In the genomic region with DNA sequence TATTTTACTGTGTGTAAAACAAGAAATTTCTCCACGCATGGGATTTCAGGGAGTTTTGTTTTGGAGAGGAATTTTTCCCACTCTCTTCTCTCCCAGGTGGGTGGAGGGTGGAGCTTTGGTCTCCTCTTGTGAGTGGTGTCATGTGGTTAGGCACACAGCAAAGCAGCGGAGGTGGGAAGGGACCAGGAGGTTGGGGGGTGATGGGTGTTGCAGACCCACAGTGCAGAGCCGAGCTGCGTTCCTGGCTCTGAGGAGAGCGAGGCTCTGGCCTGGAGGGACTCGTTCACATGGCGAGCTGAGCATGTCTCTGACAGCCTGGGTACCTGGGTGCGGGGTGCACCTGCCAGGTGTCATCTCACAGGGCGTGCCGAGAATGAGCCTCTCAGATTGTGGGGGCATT, we compare ENCODE assay signal across 1 cellular context.
TF ChIP-seq lines count a peak whose summit lies in the region.

No MANE protein-coding gene starts in this region.

TF ChIP-seq in H1, 55 proteins besides CTCF, POLR2A, EP300 and RAD21:
- TF ChIP-seq, protein P1, sequence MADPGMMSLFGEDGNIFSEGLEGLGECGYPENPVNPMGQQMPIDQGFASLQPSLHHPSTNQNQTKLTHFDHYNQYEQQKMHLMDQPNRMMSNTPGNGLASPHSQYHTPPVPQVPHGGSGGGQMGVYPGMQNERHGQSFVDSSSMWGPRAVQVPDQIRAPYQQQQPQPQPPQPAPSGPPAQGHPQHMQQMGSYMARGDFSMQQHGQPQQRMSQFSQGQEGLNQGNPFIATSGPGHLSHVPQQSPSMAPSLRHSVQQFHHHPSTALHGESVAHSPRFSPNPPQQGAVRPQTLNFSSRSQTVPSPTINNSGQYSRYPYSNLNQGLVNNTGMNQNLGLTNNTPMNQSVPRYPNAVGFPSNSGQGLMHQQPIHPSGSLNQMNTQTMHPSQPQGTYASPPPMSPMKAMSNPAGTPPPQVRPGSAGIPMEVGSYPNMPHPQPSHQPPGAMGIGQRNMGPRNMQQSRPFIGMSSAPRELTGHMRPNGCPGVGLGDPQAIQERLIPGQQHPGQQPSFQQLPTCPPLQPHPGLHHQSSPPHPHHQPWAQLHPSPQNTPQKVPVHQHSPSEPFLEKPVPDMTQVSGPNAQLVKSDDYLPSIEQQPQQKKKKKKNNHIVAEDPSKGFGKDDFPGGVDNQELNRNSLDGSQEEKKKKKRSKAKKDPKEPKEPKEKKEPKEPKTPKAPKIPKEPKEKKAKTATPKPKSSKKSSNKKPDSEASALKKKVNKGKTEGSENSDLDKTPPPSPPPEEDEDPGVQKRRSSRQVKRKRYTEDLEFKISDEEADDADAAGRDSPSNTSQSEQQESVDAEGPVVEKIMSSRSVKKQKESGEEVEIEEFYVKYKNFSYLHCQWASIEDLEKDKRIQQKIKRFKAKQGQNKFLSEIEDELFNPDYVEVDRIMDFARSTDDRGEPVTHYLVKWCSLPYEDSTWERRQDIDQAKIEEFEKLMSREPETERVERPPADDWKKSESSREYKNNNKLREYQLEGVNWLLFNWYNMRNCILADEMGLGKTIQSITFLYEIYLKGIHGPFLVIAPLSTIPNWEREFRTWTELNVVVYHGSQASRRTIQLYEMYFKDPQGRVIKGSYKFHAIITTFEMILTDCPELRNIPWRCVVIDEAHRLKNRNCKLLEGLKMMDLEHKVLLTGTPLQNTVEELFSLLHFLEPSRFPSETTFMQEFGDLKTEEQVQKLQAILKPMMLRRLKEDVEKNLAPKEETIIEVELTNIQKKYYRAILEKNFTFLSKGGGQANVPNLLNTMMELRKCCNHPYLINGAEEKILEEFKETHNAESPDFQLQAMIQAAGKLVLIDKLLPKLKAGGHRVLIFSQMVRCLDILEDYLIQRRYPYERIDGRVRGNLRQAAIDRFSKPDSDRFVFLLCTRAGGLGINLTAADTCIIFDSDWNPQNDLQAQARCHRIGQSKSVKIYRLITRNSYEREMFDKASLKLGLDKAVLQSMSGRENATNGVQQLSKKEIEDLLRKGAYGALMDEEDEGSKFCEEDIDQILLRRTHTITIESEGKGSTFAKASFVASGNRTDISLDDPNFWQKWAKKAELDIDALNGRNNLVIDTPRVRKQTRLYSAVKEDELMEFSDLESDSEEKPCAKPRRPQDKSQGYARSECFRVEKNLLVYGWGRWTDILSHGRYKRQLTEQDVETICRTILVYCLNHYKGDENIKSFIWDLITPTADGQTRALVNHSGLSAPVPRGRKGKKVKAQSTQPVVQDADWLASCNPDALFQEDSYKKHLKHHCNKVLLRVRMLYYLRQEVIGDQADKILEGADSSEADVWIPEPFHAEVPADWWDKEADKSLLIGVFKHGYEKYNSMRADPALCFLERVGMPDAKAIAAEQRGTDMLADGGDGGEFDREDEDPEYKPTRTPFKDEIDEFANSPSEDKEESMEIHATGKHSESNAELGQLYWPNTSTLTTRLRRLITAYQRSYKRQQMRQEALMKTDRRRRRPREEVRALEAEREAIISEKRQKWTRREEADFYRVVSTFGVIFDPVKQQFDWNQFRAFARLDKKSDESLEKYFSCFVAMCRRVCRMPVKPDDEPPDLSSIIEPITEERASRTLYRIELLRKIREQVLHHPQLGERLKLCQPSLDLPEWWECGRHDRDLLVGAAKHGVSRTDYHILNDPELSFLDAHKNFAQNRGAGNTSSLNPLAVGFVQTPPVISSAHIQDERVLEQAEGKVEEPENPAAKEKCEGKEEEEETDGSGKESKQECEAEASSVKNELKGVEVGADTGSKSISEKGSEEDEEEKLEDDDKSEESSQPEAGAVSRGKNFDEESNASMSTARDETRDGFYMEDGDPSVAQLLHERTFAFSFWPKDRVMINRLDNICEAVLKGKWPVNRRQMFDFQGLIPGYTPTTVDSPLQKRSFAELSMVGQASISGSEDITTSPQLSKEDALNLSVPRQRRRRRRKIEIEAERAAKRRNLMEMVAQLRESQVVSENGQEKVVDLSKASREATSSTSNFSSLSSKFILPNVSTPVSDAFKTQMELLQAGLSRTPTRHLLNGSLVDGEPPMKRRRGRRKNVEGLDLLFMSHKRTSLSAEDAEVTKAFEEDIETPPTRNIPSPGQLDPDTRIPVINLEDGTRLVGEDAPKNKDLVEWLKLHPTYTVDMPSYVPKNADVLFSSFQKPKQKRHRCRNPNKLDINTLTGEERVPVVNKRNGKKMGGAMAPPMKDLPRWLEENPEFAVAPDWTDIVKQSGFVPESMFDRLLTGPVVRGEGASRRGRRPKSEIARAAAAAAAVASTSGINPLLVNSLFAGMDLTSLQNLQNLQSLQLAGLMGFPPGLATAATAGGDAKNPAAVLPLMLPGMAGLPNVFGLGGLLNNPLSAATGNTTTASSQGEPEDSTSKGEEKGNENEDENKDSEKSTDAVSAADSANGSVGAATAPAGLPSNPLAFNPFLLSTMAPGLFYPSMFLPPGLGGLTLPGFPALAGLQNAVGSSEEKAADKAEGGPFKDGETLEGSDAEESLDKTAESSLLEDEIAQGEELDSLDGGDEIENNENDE (IDR thresholded peaks at IDR 0.05; ENCODE audit: insufficient replicate concordance, low read length), result no peak
- TF ChIP-seq SIN3A (conservative IDR thresholded peaks at IDR 0.05 in 1 of 2, IDR thresholded peaks at IDR 0.05 in 1 of 2; ENCODE audit: low read depth in 1 of 2, low read length in 2 of 2), result no peak
- TF ChIP-seq HDAC2 (IDR thresholded peaks at IDR 0.05; ENCODE audit: borderline replicate concordance in 1 of 2, low read depth in 2 of 2, low read length in 2 of 2), result no peak
- TF ChIP-seq EGR1 (IDR thresholded peaks at IDR 0.05; ENCODE audit: borderline replicate concordance, low read depth, low read length), result no peak
- no peak for TF ChIP-seq NANOG (IDR thresholded peaks at IDR 0.05; ENCODE audit: insufficient read depth, low read depth, low read length, poor library complexity, severe bottlenecking)
- no peak for TF ChIP-seq MAFK (IDR thresholded peaks at IDR 0.05; ENCODE audit: low read depth, low read length)
- no peak for TF ChIP-seq TCF12 (IDR thresholded peaks at IDR 0.05; ENCODE audit: low read depth, low read length)
- TF ChIP-seq ASH2L (IDR thresholded peaks at IDR 0.05; ENCODE audit: low read length), result no peak
- TF ChIP-seq RBBP5 (IDR thresholded peaks at IDR 0.05; ENCODE audit: borderline replicate concordance, low read depth, low read length), result no peak
- no peak for TF ChIP-seq CTBP2 (IDR thresholded peaks at IDR 0.05; ENCODE audit: borderline replicate concordance, insufficient read depth, insufficient read length, low read length)
